In the genomic region with DNA sequence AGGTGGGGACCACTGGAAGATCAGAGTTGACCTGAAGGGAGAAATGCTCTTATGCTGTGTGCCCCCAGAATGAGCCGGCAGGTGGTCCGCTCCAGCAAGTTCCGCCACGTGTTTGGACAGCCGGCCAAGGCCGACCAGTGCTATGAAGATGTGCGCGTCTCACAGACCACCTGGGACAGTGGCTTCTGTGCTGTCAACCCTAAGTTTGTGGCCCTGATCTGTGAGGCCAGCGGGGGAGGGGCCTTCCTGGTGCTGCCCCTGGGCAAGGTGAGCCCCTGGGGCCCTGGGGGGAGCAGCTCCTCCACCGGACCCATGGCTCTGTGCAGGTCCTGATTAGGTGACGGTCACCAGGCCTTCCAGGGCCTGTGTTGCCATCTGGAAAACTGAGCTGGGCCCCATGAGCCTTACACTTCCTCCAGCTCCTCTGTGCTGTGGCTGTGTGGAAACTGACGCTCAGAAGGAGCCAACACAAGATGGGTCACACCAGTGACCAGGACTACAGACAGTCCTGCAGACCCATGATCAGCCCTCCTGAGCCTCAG, we compare ENCODE assay signal across 8 cellular contexts. TPM values are rescaled to one million over a fixed set of nuclear protein-coding genes. Genes with fewer than 3 reads are reported as not detected.
DNase-seq lines count a peak whose midpoint lies in the region; ATAC-seq and TF ChIP-seq lines count a peak whose summit lies in the region.

No MANE protein-coding gene starts in this region.

- TF ChIP-seq CTCF in SU-DHL-6 (IDR thresholded peaks at IDR 0.05; ENCODE audit: insufficient read depth, low read length, poor library complexity, severe bottlenecking) (no peak), esophagus squamous epithelium (IDR thresholded peaks at IDR 0.05) (no peak)

- intact Hi-C loops in esophagus squamous epithelium (cut with DNase I): no loop called here

- H3K79me2 ChIP-seq in SU-DHL-6 (ENCODE audit: insufficient read depth, low read length): peaks cover 15% of the 10 kb centered on the region

- peak overlapping the region; percentile 100 for H3K9ac ChIP-seq in SU-DHL-6 (ENCODE audit: low read length)

- DNase-seq in esophagus squamous epithelium (lab: John Stamatoyannopoulos, UW) (no peak), SW480 (ENCODE audit: low spot score) (no peak)
- peak; percentile 24 to 30 for DNase-seq in stimulated activated CD8-positive, alpha-beta memory T cell treated with anti-CD3 and anti-CD28 coated beads, Interleukin-2, amount 100 ng/mL, for 48 hours (ENCODE audit: low read depth in 2 of 2)

- peaks cover 38% of the 10 kb centered on the region for H3F3A ChIP-seq in SU-DHL-6 (ENCODE audit: insufficient read depth)

- H3K27me3 ChIP-seq in SU-DHL-6 (ENCODE audit: low read length): no peaks in the 10 kb centered on the region
- H3K27me3 ChIP-seq in esophagus squamous epithelium: no peaks in the 10 kb centered on the region

- H3K9me2 ChIP-seq in SU-DHL-6 (replicated peaks; ENCODE audit: insufficient read depth, low read length): no peaks in the 10 kb centered on the region

- H3K27ac ChIP-seq in SU-DHL-6 (ENCODE audit: low read depth, low read length) (peak overlapping the region; percentile 98), esophagus squamous epithelium (peak overlapping the region; percentile 31 to 91 (median 88))

- H3K9me3 ChIP-seq in SU-DHL-6 (ENCODE audit: insufficient read depth, low read length) (no peaks in the 10 kb centered on the region), esophagus squamous epithelium (no peaks in the 10 kb centered on the region)

- peak overlapping the region; percentile 97 for H3K4me2 ChIP-seq in SU-DHL-6 (ENCODE audit: low read depth, low read length, poor library complexity, severe bottlenecking)

- H3K4me1 ChIP-seq in esophagus squamous epithelium: peaks cover 4 to 49% (median 27%) of the 10 kb centered on the region in 3 donors

- peak; percentile 1 for ATAC-seq in GM18907 (IDR thresholded peaks at IDR 0.05; ENCODE audit: unreplicated experiment)
- no peak for ATAC-seq in GM19397 (IDR thresholded peaks at IDR 0.05; ENCODE audit: unreplicated experiment)
- no peak for ATAC-seq in HG03442 (IDR thresholded peaks at IDR 0.05; ENCODE audit: unreplicated experiment)
- no peak for ATAC-seq in HG03565 (IDR thresholded peaks at IDR 0.05; ENCODE audit: unreplicated experiment)

- H4K20me1 ChIP-seq in SU-DHL-6 (ENCODE audit: low read depth, low read length): no peaks in the 10 kb centered on the region; the same call in 1 of the 2 replicates

- H2AFZ ChIP-seq in SU-DHL-6 (ENCODE audit: low read depth, low read length, severe bottlenecking): no peak overlapping the region

- H3K4me3 ChIP-seq in SU-DHL-6 (ENCODE audit: insufficient read depth, low read length, poor library complexity, severe bottlenecking): peak overlapping the region; percentile 94
- H3K4me3 ChIP-seq in esophagus squamous epithelium: peak overlapping the region in 3 of 4 donors; percentile 56 to 78 (median 59)

- H3K36me3 ChIP-seq in SU-DHL-6 (ENCODE audit: low read length): peaks cover 16% of the 10 kb centered on the region
- H3K36me3 ChIP-seq in esophagus squamous epithelium: peaks cover 0 to 6% (median 0%) of the 10 kb centered on the region in 3 donors

- WGBS in esophagus squamous epithelium, 2 donors: 73 to 87% methylated on average over 3 to 6 of the region's 12 CpGs

- no peak for TF ChIP-seq POLR2A in esophagus squamous epithelium (IDR thresholded peaks at IDR 0.05)

RNA-seq across cellular contexts. Expression of a gene that starts 1.8 kb away (rescaled TPM):
- 10 to 100 TPM in 3 of 4 donors, 1 to 10 TPM in 1; 9.5 to 29.1 (median 23.2) TPM for total RNA-seq in esophagus squamous epithelium

RNA-seq across cellular contexts. Expression of a gene that starts 8.3 kb away (rescaled TPM):
- total RNA-seq in esophagus squamous epithelium: 100 to 1,000 TPM; 190 to 623 (median 313) TPM

RNA-seq across cellular contexts. Expression of a gene that starts 8.5 kb away (rescaled TPM):
- 10 to 100 TPM; 31.9 to 51.1 (median 46.5) TPM for total RNA-seq in esophagus squamous epithelium

RNA-seq across cellular contexts. Expression of a gene that starts 13.8 kb away (rescaled TPM):
- total RNA-seq in esophagus squamous epithelium: 10 to 100 TPM in 2 of 4 donors, 1 to 10 TPM in 2; 1.1 to 17.2 (median 7.3) TPM

Comparison
In these comparisons a context has a peak if more than half of its experiments do, and no peak if none do; other contexts are left out.
1. DNase-seq: peak in stimulated activated CD8-positive, alpha-beta memory T cell treated with anti-CD3 and anti-CD28 coated beads, Interleukin-2, amount 100 ng/mL, for 48 hours (2 of 2); none in esophagus squamous epithelium (single experiment) and SW480 (single experiment).